In the genomic region with DNA sequence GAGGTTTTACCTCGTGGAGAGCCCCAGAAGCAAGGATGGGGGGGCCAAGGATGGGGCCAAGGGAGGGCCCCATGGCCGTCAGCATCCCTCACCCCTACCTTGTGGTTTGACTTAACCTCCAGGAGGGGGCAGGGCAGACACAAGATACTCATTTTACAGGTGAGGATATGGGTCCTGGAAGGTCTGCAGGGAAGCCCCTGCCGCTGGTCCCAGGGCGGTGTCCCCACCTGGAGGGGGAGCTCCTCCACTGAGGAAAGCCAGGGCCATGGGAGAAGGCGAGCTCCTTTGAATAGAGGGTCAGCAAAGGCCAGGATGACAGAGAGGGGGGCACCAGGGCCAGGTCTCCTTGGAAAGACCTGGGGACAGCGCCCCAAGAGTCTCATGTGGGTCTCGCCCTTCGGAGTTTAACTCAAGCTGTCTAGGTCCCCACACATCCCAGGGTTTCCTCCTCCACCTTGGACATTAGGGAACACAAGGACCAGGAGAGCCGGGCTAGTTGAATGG, we compare ENCODE assay signal across 9 cellular contexts. TPM values are rescaled to one million over a fixed set of nuclear protein-coding genes. Genes with fewer than 3 reads are reported as not detected.
DNase-seq lines count a peak whose midpoint lies in the region; ATAC-seq and TF ChIP-seq lines count a peak whose summit lies in the region.
"Had no signal": no experiment of that assay in that cellular context is flagged by ENCODE, and none has a peak within 500 bp of the region (broad histone marks: within the 10 kb centered on the region; RNA-seq: fewer than 3 reads in every experiment).

No MANE protein-coding gene starts in this region.

- no peak overlapping the region for H3K4me3 Mint-ChIP-seq in effector memory CD8-positive, alpha-beta T cell
- peak overlapping the region in 1 of 2 donors; percentile 15 for H3K4me3 Mint-ChIP-seq in stimulated activated naive CD8-positive, alpha-beta T cell treated with anti-CD3 and anti-CD28 coated beads, Interleukin-15, amount 100 ng/mL, for 72 hours

- H3K27me3 Mint-ChIP-seq in effector memory CD8-positive, alpha-beta T cell = no peaks in the 10 kb centered on the region
- H3K27me3 Mint-ChIP-seq in stimulated activated naive CD8-positive, alpha-beta T cell treated with anti-CD3 and anti-CD28 coated beads, Interleukin-15, amount 100 ng/mL, for 72 hours = peaks cover 9% of the 10 kb centered on the region

- peaks cover 0 to 56% of the 10 kb centered on the region in 2 donors for H3K4me1 ChIP-seq in right atrium auricular region
- H3K4me1 ChIP-seq in RWPE2 (ENCODE audit: insufficient read depth, poor library complexity, severe bottlenecking) = peaks cover 6% of the 10 kb centered on the region

- H3K27ac Mint-ChIP-seq in effector memory CD8-positive, alpha-beta T cell = no peak overlapping the region
- no peak overlapping the region for H3K27ac Mint-ChIP-seq in stimulated activated naive CD8-positive, alpha-beta T cell treated with anti-CD3 and anti-CD28 coated beads, Interleukin-15, amount 100 ng/mL, for 72 hours

- DNase-seq in left ventricle myocardium superior (peak; percentile 25), right atrium auricular region (ENCODE audit: low spot score) (no peak), RWPE2 (ENCODE audit: low spot score) (no peak), RWPE1 (ENCODE audit: low spot score) (no peak)
- no peak for DNase-seq in effector memory CD8-positive, alpha-beta T cell
- peak; percentile 40 to 51 for DNase-seq in stimulated activated naive CD8-positive, alpha-beta T cell treated with anti-CD3 and anti-CD28 coated beads, Interleukin-15, amount 100 ng/mL, for 72 hours

- H3K9me3 Mint-ChIP-seq in effector memory CD8-positive, alpha-beta T cell = no peaks in the 10 kb centered on the region
- H3K9me3 Mint-ChIP-seq in stimulated activated naive CD8-positive, alpha-beta T cell treated with anti-CD3 and anti-CD28 coated beads, Interleukin-15, amount 100 ng/mL, for 72 hours = no peaks in the 10 kb centered on the region

- H3K27ac ChIP-seq in right atrium auricular region = no peak overlapping the region
- H3K27ac ChIP-seq in RWPE2 (ENCODE audit: poor library complexity, severe bottlenecking) = no peak overlapping the region
- H3K27ac ChIP-seq in RWPE1 = no peak overlapping the region
- H3K27ac ChIP-seq: thoracic aorta had no signal

- intact Hi-C loops in left ventricle myocardium superior (cut with micrococcal nuclease) = loop anchor here (10.0 kb wide), 1 partner anchor 83 kb away; no protein-coding TSS in a partner anchor

- H3K36me3 ChIP-seq in right atrium auricular region = peaks cover 5% of the 10 kb centered on the region
- no peaks in the 10 kb centered on the region for H3K36me3 ChIP-seq in RWPE2 (ENCODE audit: low read depth)

- CTCF ChIA-PET in RWPE1 (lab: Yijun Ruan, JAX) = no interaction called here

- POLR2A ChIA-PET in RWPE1 (lab: Yijun Ruan, JAX; ENCODE audit: low non-redundant PET) = no interaction called here

- ATAC-seq in left ventricle myocardium superior (no peak), RWPE2 (ENCODE audit: low read depth) (no peak), HG02938 (IDR thresholded peaks at IDR 0.05; ENCODE audit: unreplicated experiment) (no peak), HG03045 (IDR thresholded peaks at IDR 0.05; ENCODE audit: unreplicated experiment) (no peak)
- peak; percentile 44 for ATAC-seq in effector memory CD8-positive, alpha-beta T cell (replicated peaks)
- ATAC-seq in stimulated activated naive CD8-positive, alpha-beta T cell treated with anti-CD3 and anti-CD28 coated beads, Interleukin-15, amount 100 ng/mL, for 72 hours = peak; percentile 43

- H3K4me3 ChIP-seq in right atrium auricular region (no peak overlapping the region), RWPE2 (ENCODE audit: severe bottlenecking) (no peak overlapping the region)
- H3K4me3 ChIP-seq: thoracic aorta had no signal

- H3K4me1 Mint-ChIP-seq in effector memory CD8-positive, alpha-beta T cell (ENCODE audit: low read depth in 2 of 2) = peaks cover 17% of the 10 kb centered on the region in 2 donors
- H3K4me1 Mint-ChIP-seq in stimulated activated naive CD8-positive, alpha-beta T cell treated with anti-CD3 and anti-CD28 coated beads, Interleukin-15, amount 100 ng/mL, for 72 hours = peaks cover 39% of the 10 kb centered on the region

- H3K27me3 ChIP-seq in right atrium auricular region = no peaks in the 10 kb centered on the region
- peaks cover 16% of the 10 kb centered on the region for H3K27me3 ChIP-seq in RWPE2 (ENCODE audit: insufficient read depth, poor library complexity, severe bottlenecking)

- no peaks in the 10 kb centered on the region for H3K9me3 ChIP-seq in right atrium auricular region
- no peaks in the 10 kb centered on the region for H3K9me3 ChIP-seq in RWPE2 (ENCODE audit: severe bottlenecking)
- H3K9me3 ChIP-seq: thoracic aorta had no signal

- H3K36me3 Mint-ChIP-seq in effector memory CD8-positive, alpha-beta T cell (ENCODE audit: insufficient read depth) = peaks cover 19% of the 10 kb centered on the region

- peak in 1 of 2 donors; percentile 29 for TF ChIP-seq CTCF in right atrium auricular region (IDR thresholded peaks at IDR 0.05)
- TF ChIP-seq CTCF in RWPE2 (IDR thresholded peaks at IDR 0.05; ENCODE audit: poor library complexity, severe bottlenecking) = peak; percentile 17
- no peak; the same call in 1 of the 2 replicates for TF ChIP-seq CTCF in RWPE1 (conservative IDR thresholded peaks at IDR 0.05; ENCODE audit: low read depth)

RNA-seq across cellular contexts. Expression of gene ADORA2A, which starts 5.9 kb away (rescaled TPM):
- 4.1 TPM for total RNA-seq in left ventricle myocardium superior
- total RNA-seq in right atrium auricular region = 1 to 10 TPM; 5.9 to 7.1 TPM

Comparison
In these comparisons a context has a peak if more than half of its experiments do, and no peak if none do; other contexts are left out.
1. DNase-seq: peak in left ventricle myocardium superior (single experiment) and stimulated activated naive CD8-positive, alpha-beta T cell treated with anti-CD3 and anti-CD28 coated beads, Interleukin-15, amount 100 ng/mL, for 72 hours (2 of 2); none in right atrium auricular region (single experiment), RWPE2 (single experiment), effector memory CD8-positive, alpha-beta T cell (0 of 3) and RWPE1 (single experiment).
2. ATAC-seq: peak in effector memory CD8-positive, alpha-beta T cell (single experiment) and stimulated activated naive CD8-positive, alpha-beta T cell treated with anti-CD3 and anti-CD28 coated beads, Interleukin-15, amount 100 ng/mL, for 72 hours (single experiment); none in left ventricle myocardium superior (single experiment), RWPE2 (single experiment), HG02938 (single experiment) and HG03045 (single experiment).